In the genomic region with DNA sequence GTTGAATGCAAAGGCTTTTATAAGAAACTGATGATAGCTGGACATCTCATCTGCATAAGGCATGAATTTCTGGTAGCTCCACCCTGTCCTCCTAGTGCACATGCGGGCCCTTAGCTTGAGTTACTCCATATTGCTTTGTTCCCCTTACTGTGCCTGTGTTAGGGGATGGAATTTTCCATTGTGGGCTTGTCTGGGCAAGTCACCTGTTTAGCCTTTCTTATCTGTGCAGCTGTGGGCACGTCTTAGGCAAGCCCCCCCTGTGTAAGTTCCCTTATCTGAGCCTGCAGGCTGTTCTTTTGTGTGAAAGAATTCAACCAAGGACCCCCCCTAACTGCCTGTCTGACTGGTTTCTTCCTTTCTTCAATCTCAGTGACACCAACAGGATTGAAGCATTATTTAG, we compare ENCODE assay signal across 1 cellular context.
TF ChIP-seq lines count a peak whose summit lies in the region.

No MANE protein-coding gene starts in this region.

TF ChIP-seq in K562, 482 proteins besides CTCF, POLR2A, EP300 and RAD21 (continued from another document and continues in another):
- TF ChIP-seq, protein P1, sequence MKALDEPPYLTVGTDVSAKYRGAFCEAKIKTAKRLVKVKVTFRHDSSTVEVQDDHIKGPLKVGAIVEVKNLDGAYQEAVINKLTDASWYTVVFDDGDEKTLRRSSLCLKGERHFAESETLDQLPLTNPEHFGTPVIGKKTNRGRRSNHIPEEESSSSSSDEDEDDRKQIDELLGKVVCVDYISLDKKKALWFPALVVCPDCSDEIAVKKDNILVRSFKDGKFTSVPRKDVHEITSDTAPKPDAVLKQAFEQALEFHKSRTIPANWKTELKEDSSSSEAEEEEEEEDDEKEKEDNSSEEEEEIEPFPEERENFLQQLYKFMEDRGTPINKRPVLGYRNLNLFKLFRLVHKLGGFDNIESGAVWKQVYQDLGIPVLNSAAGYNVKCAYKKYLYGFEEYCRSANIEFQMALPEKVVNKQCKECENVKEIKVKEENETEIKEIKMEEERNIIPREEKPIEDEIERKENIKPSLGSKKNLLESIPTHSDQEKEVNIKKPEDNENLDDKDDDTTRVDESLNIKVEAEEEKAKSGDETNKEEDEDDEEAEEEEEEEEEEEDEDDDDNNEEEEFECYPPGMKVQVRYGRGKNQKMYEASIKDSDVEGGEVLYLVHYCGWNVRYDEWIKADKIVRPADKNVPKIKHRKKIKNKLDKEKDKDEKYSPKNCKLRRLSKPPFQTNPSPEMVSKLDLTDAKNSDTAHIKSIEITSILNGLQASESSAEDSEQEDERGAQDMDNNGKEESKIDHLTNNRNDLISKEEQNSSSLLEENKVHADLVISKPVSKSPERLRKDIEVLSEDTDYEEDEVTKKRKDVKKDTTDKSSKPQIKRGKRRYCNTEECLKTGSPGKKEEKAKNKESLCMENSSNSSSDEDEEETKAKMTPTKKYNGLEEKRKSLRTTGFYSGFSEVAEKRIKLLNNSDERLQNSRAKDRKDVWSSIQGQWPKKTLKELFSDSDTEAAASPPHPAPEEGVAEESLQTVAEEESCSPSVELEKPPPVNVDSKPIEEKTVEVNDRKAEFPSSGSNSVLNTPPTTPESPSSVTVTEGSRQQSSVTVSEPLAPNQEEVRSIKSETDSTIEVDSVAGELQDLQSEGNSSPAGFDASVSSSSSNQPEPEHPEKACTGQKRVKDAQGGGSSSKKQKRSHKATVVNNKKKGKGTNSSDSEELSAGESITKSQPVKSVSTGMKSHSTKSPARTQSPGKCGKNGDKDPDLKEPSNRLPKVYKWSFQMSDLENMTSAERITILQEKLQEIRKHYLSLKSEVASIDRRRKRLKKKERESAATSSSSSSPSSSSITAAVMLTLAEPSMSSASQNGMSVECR (CRISPR knock-in tag; IDR thresholded peaks at IDR 0.05): no peak
- TF ChIP-seq, protein P2, sequence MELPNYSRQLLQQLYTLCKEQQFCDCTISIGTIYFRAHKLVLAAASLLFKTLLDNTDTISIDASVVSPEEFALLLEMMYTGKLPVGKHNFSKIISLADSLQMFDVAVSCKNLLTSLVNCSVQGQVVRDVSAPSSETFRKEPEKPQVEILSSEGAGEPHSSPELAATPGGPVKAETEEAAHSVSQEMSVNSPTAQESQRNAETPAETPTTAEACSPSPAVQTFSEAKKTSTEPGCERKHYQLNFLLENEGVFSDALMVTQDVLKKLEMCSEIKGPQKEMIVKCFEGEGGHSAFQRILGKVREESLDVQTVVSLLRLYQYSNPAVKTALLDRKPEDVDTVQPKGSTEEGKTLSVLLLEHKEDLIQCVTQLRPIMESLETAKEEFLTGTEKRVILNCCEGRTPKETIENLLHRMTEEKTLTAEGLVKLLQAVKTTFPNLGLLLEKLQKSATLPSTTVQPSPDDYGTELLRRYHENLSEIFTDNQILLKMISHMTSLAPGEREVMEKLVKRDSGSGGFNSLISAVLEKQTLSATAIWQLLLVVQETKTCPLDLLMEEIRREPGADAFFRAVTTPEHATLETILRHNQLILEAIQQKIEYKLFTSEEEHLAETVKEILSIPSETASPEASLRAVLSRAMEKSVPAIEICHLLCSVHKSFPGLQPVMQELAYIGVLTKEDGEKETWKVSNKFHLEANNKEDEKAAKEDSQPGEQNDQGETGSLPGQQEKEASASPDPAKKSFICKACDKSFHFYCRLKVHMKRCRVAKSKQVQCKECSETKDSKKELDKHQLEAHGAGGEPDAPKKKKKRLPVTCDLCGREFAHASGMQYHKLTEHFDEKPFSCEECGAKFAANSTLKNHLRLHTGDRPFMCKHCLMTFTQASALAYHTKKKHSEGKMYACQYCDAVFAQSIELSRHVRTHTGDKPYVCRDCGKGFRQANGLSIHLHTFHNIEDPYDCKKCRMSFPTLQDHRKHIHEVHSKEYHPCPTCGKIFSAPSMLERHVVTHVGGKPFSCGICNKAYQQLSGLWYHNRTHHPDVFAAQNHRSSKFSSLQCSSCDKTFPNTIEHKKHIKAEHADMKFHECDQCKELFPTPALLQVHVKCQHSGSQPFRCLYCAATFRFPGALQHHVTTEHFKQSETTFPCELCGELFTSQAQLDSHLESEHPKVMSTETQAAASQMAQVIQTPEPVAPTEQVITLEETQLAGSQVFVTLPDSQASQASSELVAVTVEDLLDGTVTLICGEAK (IDR thresholded peaks at IDR 0.05): no peak
- TF ChIP-seq, protein P2 (CRISPR knock-in tag; IDR thresholded peaks at IDR 0.05): no peak
- no peak for TF ChIP-seq RBM22 (IDR thresholded peaks at IDR 0.05; ENCODE audit: low read depth, low read length, poor library complexity, severe bottlenecking)
- TF ChIP-seq KLF1 (tag; IDR thresholded peaks at IDR 0.05): no peak
- no peak for TF ChIP-seq ASH1L (IDR thresholded peaks at IDR 0.05; ENCODE audit: borderline replicate concordance, low read depth, partially characterized antibody)
- TF ChIP-seq ZNF174 (CRISPR knock-in tag; IDR thresholded peaks at IDR 0.05): no peak
- peak; percentile 88 to 94 for TF ChIP-seq RCOR1 (IDR thresholded peaks at IDR 0.05; ENCODE audit: borderline replicate concordance in 1 of 2, low read depth in 2 of 2, low read length in 2 of 2)
- peak; percentile 50; the same call in 1 of the 2 replicates for TF ChIP-seq ZEB2 (IDR thresholded peaks at IDR 0.05)
- no peak for TF ChIP-seq HDAC6 (IDR thresholded peaks at IDR 0.05; ENCODE audit: low read depth, low read length)
- no peak for TF ChIP-seq XRCC5 (IDR thresholded peaks at IDR 0.05; ENCODE audit: low read depth, low read length)
- TF ChIP-seq ZNF324 (CRISPR knock-in tag; IDR thresholded peaks at IDR 0.05): peak; percentile 84
- TF ChIP-seq, protein P3, sequence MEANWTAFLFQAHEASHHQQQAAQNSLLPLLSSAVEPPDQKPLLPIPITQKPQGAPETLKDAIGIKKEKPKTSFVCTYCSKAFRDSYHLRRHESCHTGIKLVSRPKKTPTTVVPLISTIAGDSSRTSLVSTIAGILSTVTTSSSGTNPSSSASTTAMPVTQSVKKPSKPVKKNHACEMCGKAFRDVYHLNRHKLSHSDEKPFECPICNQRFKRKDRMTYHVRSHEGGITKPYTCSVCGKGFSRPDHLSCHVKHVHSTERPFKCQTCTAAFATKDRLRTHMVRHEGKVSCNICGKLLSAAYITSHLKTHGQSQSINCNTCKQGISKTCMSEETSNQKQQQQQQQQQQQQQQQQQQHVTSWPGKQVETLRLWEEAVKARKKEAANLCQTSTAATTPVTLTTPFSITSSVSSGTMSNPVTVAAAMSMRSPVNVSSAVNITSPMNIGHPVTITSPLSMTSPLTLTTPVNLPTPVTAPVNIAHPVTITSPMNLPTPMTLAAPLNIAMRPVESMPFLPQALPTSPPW (CRISPR knock-in tag; IDR thresholded peaks at IDR 0.05): peak; percentile 96
- no peak for TF ChIP-seq MTA3 (IDR thresholded peaks at IDR 0.05; ENCODE audit: borderline replicate concordance)
- no peak for TF ChIP-seq HMG20B (CRISPR knock-in tag; IDR thresholded peaks at IDR 0.05)
- TF ChIP-seq FUS (optimal IDR thresholded peaks at IDR 0.05; ENCODE audit: low read depth, low read length): no peak
- no peak for TF ChIP-seq CREBBP (IDR thresholded peaks at IDR 0.05; ENCODE audit: low read depth, low read length)
- no peak for TF ChIP-seq CBX1 (IDR thresholded peaks at IDR 0.05; ENCODE audit: low read depth)
- no peak for TF ChIP-seq TFAM (CRISPR knock-in tag; conservative IDR thresholded peaks at IDR 0.05)
- no peak for TF ChIP-seq SMAD2 (IDR thresholded peaks at IDR 0.05; ENCODE audit: low read depth, low read length)
- no peak for TF ChIP-seq FIP1L1 (IDR thresholded peaks at IDR 0.05; ENCODE audit: low read depth, low read length, poor library complexity, severe bottlenecking)
- TF ChIP-seq ZC3H11A (IDR thresholded peaks at IDR 0.05; ENCODE audit: low read depth, low read length): no peak
- TF ChIP-seq XRCC4 (IDR thresholded peaks at IDR 0.05; ENCODE audit: extremely low read depth, insufficient read depth, insufficient read length): no peak
- no peak for TF ChIP-seq MYC (IDR thresholded peaks at IDR 0.05; ENCODE audit: low read depth, low read length)
- peak; percentile 83; the same call in 1 of the 2 replicates for TF ChIP-seq MYC (CRISPR knock-in tag; IDR thresholded peaks at IDR 0.05; ENCODE audit: borderline replicate concordance, low read depth)
- peak; percentile 97 for TF ChIP-seq ERF (CRISPR knock-in tag; IDR thresholded peaks at IDR 0.05)
- no peak for TF ChIP-seq NFRKB (IDR thresholded peaks at IDR 0.05; ENCODE audit: low read depth)
- TF ChIP-seq, protein P4, sequence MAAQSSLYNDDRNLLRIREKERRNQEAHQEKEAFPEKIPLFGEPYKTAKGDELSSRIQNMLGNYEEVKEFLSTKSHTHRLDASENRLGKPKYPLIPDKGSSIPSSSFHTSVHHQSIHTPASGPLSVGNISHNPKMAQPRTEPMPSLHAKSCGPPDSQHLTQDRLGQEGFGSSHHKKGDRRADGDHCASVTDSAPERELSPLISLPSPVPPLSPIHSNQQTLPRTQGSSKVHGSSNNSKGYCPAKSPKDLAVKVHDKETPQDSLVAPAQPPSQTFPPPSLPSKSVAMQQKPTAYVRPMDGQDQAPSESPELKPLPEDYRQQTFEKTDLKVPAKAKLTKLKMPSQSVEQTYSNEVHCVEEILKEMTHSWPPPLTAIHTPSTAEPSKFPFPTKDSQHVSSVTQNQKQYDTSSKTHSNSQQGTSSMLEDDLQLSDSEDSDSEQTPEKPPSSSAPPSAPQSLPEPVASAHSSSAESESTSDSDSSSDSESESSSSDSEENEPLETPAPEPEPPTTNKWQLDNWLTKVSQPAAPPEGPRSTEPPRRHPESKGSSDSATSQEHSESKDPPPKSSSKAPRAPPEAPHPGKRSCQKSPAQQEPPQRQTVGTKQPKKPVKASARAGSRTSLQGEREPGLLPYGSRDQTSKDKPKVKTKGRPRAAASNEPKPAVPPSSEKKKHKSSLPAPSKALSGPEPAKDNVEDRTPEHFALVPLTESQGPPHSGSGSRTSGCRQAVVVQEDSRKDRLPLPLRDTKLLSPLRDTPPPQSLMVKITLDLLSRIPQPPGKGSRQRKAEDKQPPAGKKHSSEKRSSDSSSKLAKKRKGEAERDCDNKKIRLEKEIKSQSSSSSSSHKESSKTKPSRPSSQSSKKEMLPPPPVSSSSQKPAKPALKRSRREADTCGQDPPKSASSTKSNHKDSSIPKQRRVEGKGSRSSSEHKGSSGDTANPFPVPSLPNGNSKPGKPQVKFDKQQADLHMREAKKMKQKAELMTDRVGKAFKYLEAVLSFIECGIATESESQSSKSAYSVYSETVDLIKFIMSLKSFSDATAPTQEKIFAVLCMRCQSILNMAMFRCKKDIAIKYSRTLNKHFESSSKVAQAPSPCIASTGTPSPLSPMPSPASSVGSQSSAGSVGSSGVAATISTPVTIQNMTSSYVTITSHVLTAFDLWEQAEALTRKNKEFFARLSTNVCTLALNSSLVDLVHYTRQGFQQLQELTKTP (IDR thresholded peaks at IDR 0.05; ENCODE audit: low read depth in 1 of 2, partially characterized antibody in 2 of 2): peak in 1 of 2 experiments; percentile 69
- peak; percentile 76; the same call in 1 of the 2 replicates for TF ChIP-seq BACH1 (tag; IDR thresholded peaks at IDR 0.05)
- peak; percentile 95 for TF ChIP-seq MTF1 (CRISPR knock-in tag; IDR thresholded peaks at IDR 0.05; ENCODE audit: borderline replicate concordance)
- peak; percentile 85 for TF ChIP-seq ZNF584 (CRISPR knock-in tag; IDR thresholded peaks at IDR 0.05; ENCODE audit: low read depth)
- no peak for TF ChIP-seq ZNF217 (CRISPR knock-in tag; IDR thresholded peaks at IDR 0.05)
- TF ChIP-seq, protein P5, sequence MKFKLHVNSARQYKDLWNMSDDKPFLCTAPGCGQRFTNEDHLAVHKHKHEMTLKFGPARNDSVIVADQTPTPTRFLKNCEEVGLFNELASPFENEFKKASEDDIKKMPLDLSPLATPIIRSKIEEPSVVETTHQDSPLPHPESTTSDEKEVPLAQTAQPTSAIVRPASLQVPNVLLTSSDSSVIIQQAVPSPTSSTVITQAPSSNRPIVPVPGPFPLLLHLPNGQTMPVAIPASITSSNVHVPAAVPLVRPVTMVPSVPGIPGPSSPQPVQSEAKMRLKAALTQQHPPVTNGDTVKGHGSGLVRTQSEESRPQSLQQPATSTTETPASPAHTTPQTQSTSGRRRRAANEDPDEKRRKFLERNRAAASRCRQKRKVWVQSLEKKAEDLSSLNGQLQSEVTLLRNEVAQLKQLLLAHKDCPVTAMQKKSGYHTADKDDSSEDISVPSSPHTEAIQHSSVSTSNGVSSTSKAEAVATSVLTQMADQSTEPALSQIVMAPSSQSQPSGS (CRISPR knock-in tag; IDR thresholded peaks at IDR 0.05): no peak
- TF ChIP-seq MXI1 (IDR thresholded peaks at IDR 0.05; ENCODE audit: low read depth, low read length): peak; percentile 30; the same call in 1 of the 2 replicates
- TF ChIP-seq ZNF644 (tag; IDR thresholded peaks at IDR 0.05; ENCODE audit: low read depth): peak; percentile 97
- TF ChIP-seq HNRNPK (IDR thresholded peaks at IDR 0.05; ENCODE audit: low read depth, low read length, poor library complexity, severe bottlenecking): no peak
- 0 out of 2 replicates have a peak, but pooled peaks have one; percentile 56 for TF ChIP-seq E2F3 (CRISPR knock-in tag; IDR thresholded peaks at IDR 0.05)
- no peak for TF ChIP-seq ZZZ3 (IDR thresholded peaks at IDR 0.05)
- no peak for TF ChIP-seq PHF20 (IDR thresholded peaks at IDR 0.05; ENCODE audit: partially characterized antibody)
- TF ChIP-seq ZNF23 (CRISPR knock-in tag; IDR thresholded peaks at IDR 0.05): peak; percentile 90
- no peak for TF ChIP-seq ZNF384 (IDR thresholded peaks at IDR 0.05; ENCODE audit: low read depth, low read length)
- no peak for TF ChIP-seq SP1 (CRISPR knock-in tag; IDR thresholded peaks at IDR 0.05)
